9 cellular contexts compared by ENCODE assay signal in genomic region chr1:202616355-202616910, GRCh38.
DNase-seq lines count a peak whose midpoint lies in the region; ATAC-seq and TF ChIP-seq lines count a peak whose summit lies in the region.
"Had no signal": no experiment of that assay in that cellular context is flagged by ENCODE, and none has a peak within 500 bp of the region (broad histone marks: within the 10 kb centered on the region; RNA-seq: fewer than 3 reads in every experiment).

No MANE protein-coding gene starts in this region.

- no peak for DNase-seq in MM.1S
- no peak for DNase-seq in naive B cell
- DNase-seq in activated gamma-delta T cell (lab: John Stamatoyannopoulos, UW) = no peak
- DNase-seq in activated naive CD4-positive, alpha-beta T cell treated with anti-CD3 and anti-CD28 coated beads for 36 hours = no peak
- DNase-seq in NCI-H1417 (lab: John Stamatoyannopoulos, UW) = no peak

- ATAC-seq in GM19025 (IDR thresholded peaks at IDR 0.05; ENCODE audit: low read depth, unreplicated experiment) = peak; percentile 19
- peak; percentile 23 for ATAC-seq in HG02610 (IDR thresholded peaks at IDR 0.05; ENCODE audit: unreplicated experiment)
- ATAC-seq in naive B cell (ENCODE audit: low read depth in 2 of 2) = peak; percentile 54 to 58
- no peak for ATAC-seq in GM18520 (IDR thresholded peaks at IDR 0.05; ENCODE audit: unreplicated experiment)
- ATAC-seq: K562 had no signal

- peaks cover 22% of the 10 kb centered on the region for H3F3A ChIP-seq in MM.1S (ENCODE audit: insufficient read depth, low read length)

- H2AFZ ChIP-seq in MM.1S (ENCODE audit: low read length) = no peak overlapping the region

- H3K9me3 ChIP-seq in MM.1S (replicated peaks; ENCODE audit: insufficient read depth, low read length) = no peaks in the 10 kb centered on the region

- H3K27ac Mint-ChIP-seq in naive B cell = peak overlapping the region; percentile 47 to 96 (median 76)
- no peak overlapping the region for H3K27ac Mint-ChIP-seq in activated naive CD4-positive, alpha-beta T cell treated with anti-CD3 and anti-CD28 coated beads for 36 hours

- H4K20me1 ChIP-seq in MM.1S (ENCODE audit: insufficient read depth, low read length) = no peaks in the 10 kb centered on the region

- CTCF ChIA-PET in activated naive CD4-positive, alpha-beta T cell treated with anti-CD3 and anti-CD28 coated beads for 36 hours (lab: Charles Lee) = interaction anchor here (1.4 kb wide), 1 partner anchor 152 kb away, joined by 4 read pairs; no protein-coding TSS in a partner anchor

- intact Hi-C loops in activated naive CD4-positive, alpha-beta T cell treated with anti-CD3 and anti-CD28 coated beads for 36 hours (cut with micrococcal nuclease) = no loop called here

- peaks cover 45% of the 10 kb centered on the region for H3K4me1 ChIP-seq in MM.1S (ENCODE audit: low read length)

- H3K36me3 ChIP-seq in MM.1S (replicated peaks; ENCODE audit: insufficient read depth, low read length) = no peaks in the 10 kb centered on the region

- H3K4me3 Mint-ChIP-seq in naive B cell = peak overlapping the region; percentile 47 to 91 (median 80)
- no peak overlapping the region for H3K4me3 Mint-ChIP-seq in activated naive CD4-positive, alpha-beta T cell treated with anti-CD3 and anti-CD28 coated beads for 36 hours

- H3K27ac ChIP-seq in MM.1S (ENCODE audit: low read length) = peak overlapping the region; percentile 84; the same call in 1 of the 2 replicates

- H3K9me3 Mint-ChIP-seq in naive B cell = no peaks in the 10 kb centered on the region
- H3K9me3 Mint-ChIP-seq in activated naive CD4-positive, alpha-beta T cell treated with anti-CD3 and anti-CD28 coated beads for 36 hours = no peaks in the 10 kb centered on the region

- H3K27me3 Mint-ChIP-seq in naive B cell = peaks cover 0 to 16% (median 9%) of the 10 kb centered on the region in 3 donors
- H3K27me3 Mint-ChIP-seq in activated naive CD4-positive, alpha-beta T cell treated with anti-CD3 and anti-CD28 coated beads for 36 hours (ENCODE audit: low read depth) = peaks cover 19% of the 10 kb centered on the region

- H3K4me1 Mint-ChIP-seq in naive B cell = peaks cover 42 to 63% (median 51%) of the 10 kb centered on the region in 3 donors
- peaks cover 13% of the 10 kb centered on the region for H3K4me1 Mint-ChIP-seq in activated naive CD4-positive, alpha-beta T cell treated with anti-CD3 and anti-CD28 coated beads for 36 hours (ENCODE audit: low read depth)

- no peaks in the 10 kb centered on the region for H3K27me3 ChIP-seq in MM.1S (replicated peaks; ENCODE audit: insufficient read depth, low read length)

- TF ChIP-seq CTCF in MM.1S (IDR thresholded peaks at IDR 0.05; ENCODE audit: low read length) = no peak

- no peak overlapping the region for H3K4me3 ChIP-seq in MM.1S (ENCODE audit: low read length)
- H3K4me3 ChIP-seq: K562 had no signal

- H3K36me3 Mint-ChIP-seq in naive B cell = no peaks in the 10 kb centered on the region
- H3K36me3 Mint-ChIP-seq in activated naive CD4-positive, alpha-beta T cell treated with anti-CD3 and anti-CD28 coated beads for 36 hours (ENCODE audit: low read depth) = no peaks in the 10 kb centered on the region

- H3K9ac ChIP-seq in MM.1S (ENCODE audit: low read length) = no peak overlapping the region

- no peaks in the 10 kb centered on the region for H3K9me2 ChIP-seq in MM.1S (replicated peaks; ENCODE audit: insufficient read depth, low read length)

- H3K79me2 ChIP-seq in MM.1S (ENCODE audit: low read length) = no peaks in the 10 kb centered on the region

- peak overlapping the region; percentile 95 for H3K4me2 ChIP-seq in MM.1S (ENCODE audit: low read depth, low read length)
